ENCODE assay signal across 25 cellular contexts in the genomic region with DNA sequence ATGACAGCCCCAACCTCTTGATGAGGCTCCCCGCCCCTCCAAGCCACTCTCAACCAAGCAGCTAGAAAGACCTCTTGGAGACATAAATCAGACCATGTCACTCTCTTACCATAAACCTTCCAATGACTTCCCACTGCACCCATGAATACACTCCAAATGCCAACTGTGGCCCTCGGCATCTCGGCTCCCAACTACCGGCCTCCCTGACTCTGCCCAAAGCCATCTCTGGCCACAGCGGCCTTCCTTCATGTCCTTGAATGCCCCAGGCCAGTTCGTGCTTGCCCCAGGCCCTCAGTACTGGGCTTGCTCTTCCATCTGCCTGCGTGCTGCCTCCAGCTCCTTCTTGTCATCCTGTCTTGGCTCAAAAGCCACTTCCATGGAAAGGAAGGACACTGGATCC. TPM values are rescaled to one million over a fixed set of nuclear protein-coding genes. Genes with fewer than 3 reads are reported as not detected.
DNase-seq lines count a peak whose midpoint lies in the region; ATAC-seq, FAIRE-seq and TF ChIP-seq lines count a peak whose summit lies in the region.
"Had no signal": no experiment of that assay in that cellular context is flagged by ENCODE, and none has a peak within 500 bp of the region (broad histone marks: within the 10 kb centered on the region; RNA-seq: fewer than 3 reads in every experiment).

No MANE protein-coding gene starts in this region.

- no peak overlapping the region for H2AFZ ChIP-seq in H1 (ENCODE audit: low read length)
- H2AFZ ChIP-seq: GM23338 had no signal

- H3K4me3 ChIP-seq in H1 (ENCODE audit: extremely low read depth in 1 of 4, insufficient read depth in 2 of 4, low read depth in 3 of 4, low read length in 4 of 4), result no peak overlapping the region
- no peak overlapping the region for H3K4me3 ChIP-seq in kidney (ENCODE audit: low read length in 2 of 2)
- H3K4me3 ChIP-seq: A549; BLaER1 treated with 17β-estradiol and CSF1 and Interleukin-3, amounts not matched to agents 10 nM and 100 nM; GM23338 had no signal

- H2AK5ac ChIP-seq in H1 (ENCODE audit: low read depth, low read length), result no peak overlapping the region

- peaks cover 2 to 4% of the 10 kb centered on the region in 2 experiments for H4K20me1 ChIP-seq in H1 (replicated peaks in 1 of 2; ENCODE audit: control insufficient read depth in 1 of 2, insufficient read depth in 2 of 2, low read length in 2 of 2)

- no peak overlapping the region for H4K5ac ChIP-seq in H1 (ENCODE audit: insufficient read length, low read depth, low read length)

- intact Hi-C loops in kidney (cut with DNase I), result no loop called here

- H2BK120ac ChIP-seq in H1 (replicated peaks; ENCODE audit: low read depth, low read length), result no peak overlapping the region

- no peak for TF ChIP-seq POLR2A in H1 (IDR thresholded peaks at IDR 0.05; ENCODE audit: control extremely low read depth in 1 of 2, low read depth in 2 of 2, low read length in 2 of 2)

- H2BK20ac ChIP-seq in H1 (ENCODE audit: low read length), result no peak overlapping the region

- no peaks in the 10 kb centered on the region for H3K9me3 ChIP-seq in H1 (ENCODE audit: insufficient read depth in 2 of 2, low read depth in 1 of 2, low read length in 1 of 2)
- no peaks in the 10 kb centered on the region for H3K9me3 ChIP-seq in kidney (ENCODE audit: control insufficient read depth in 1 of 2, low read length in 2 of 2)
- H3K9me3 ChIP-seq: A549; BE2C; BLaER1 treated with 17β-estradiol and CSF1 and Interleukin-3, amounts not matched to agents 10 nM and 100 nM had no signal

- H3K27ac ChIP-seq in H1 (ENCODE audit: low read depth, low read length) (no peak overlapping the region), kidney (ENCODE audit: low read depth in 2 of 2, low read length in 2 of 2) (no peak overlapping the region)
- H3K27ac ChIP-seq: A549; BLaER1 treated with 17β-estradiol and CSF1 and Interleukin-3, amounts not matched to agents 10 nM and 100 nM had no signal

- no peak overlapping the region for H3K18ac ChIP-seq in H1 (ENCODE audit: extremely low read depth, low read length)

- H4K91ac ChIP-seq in H1 (replicated peaks; ENCODE audit: insufficient read length, low read length), result no peak overlapping the region

- no peak for ATAC-seq in HG03175 (IDR thresholded peaks at IDR 0.05; ENCODE audit: unreplicated experiment)
- ATAC-seq: A549, GM23338 had no signal

- H3K79me2 ChIP-seq in H1 (ENCODE audit: control insufficient read depth in 1 of 2, insufficient read depth in 2 of 2, low read length in 2 of 2), result peaks cover 0 to 11% of the 10 kb centered on the region in 2 experiments; a peak in 2 of 4 replicates

- H3K23ac ChIP-seq in H1 (ENCODE audit: insufficient read length), result no peak overlapping the region

- H3K4ac ChIP-seq in H1 (replicated peaks; ENCODE audit: insufficient read length, low read depth, low read length), result no peak overlapping the region

- H3K23me2 ChIP-seq in H1 (ENCODE audit: low read depth, low read length), result no peaks in the 10 kb centered on the region

- CTCF ChIA-PET in H1 (lab: Charles Lee; ENCODE audit: partially characterized antibody), result interaction anchor here (0.8 to 1.8 kb wide), 2 partner anchors 12 to 17 kb away, joined by 3 to 6 read pairs; no protein-coding TSS in a partner anchor

- no peak overlapping the region for H3K56ac ChIP-seq in H1 (replicated peaks; ENCODE audit: insufficient read length, low read depth, low read length)

- no peak overlapping the region for H2BK12ac ChIP-seq in H1 (ENCODE audit: low read depth, low read length)

- DNase-seq in HTR-8/SVneo (ENCODE audit: insufficient read length, low spot score) (no peak), H1 (ENCODE audit: low read depth in 1 of 2, low spot score in 2 of 2) (no peak), kidney (peak; percentile 53), GOT3 (lab: John Stamatoyannopoulos, UW) (no peak)
- DNase-seq in stimulated activated CD4-positive, alpha-beta T cell treated with anti-CD3 and anti-CD28 coated beads, Interleukin-12 subunit alpha, Interleukin-12 subunit beta, amount 100 ng/mL, for 4 hours, result no peak
- DNase-seq: 8988T; ACHN; AML-193; BE2C; Calu3; CD4-positive, alpha-beta memory T cell; COR-L47; DMS53; DMS79 treated with DMSO at 0.1 percent for 48 hours; GF-D8; H7; HCEC 1CT had no signal

- no peak overlapping the region for H3K14ac ChIP-seq in H1 (ENCODE audit: insufficient read length)

- POLR2A ChIA-PET in H1 (lab: Charles Lee; ENCODE audit: partially characterized antibody), result no interaction called here

- H3K79me1 ChIP-seq in H1 (ENCODE audit: low read depth, low read length), result peaks cover 8% of the 10 kb centered on the region

- H3K4me1 ChIP-seq in H1 (replicated peaks in 1 of 4; ENCODE audit: control insufficient read depth in 3 of 4, insufficient read depth in 4 of 4, low read length in 3 of 4), result no peaks in the 10 kb centered on the region
- no peaks in the 10 kb centered on the region for H3K4me1 ChIP-seq in kidney (ENCODE audit: control insufficient read depth in 1 of 2, insufficient read depth in 1 of 2, low read depth in 1 of 2, low read length in 2 of 2)
- H3K4me1 ChIP-seq: A549, BE2C had no signal

- WGBS in H1 (ENCODE audit: extremely low coverage in 1 of 2, insufficient coverage in 1 of 2, insufficient read length in 1 of 2, insufficient replicate concordance in 2 of 2, low coverage in 1 of 2, low lambda C conversion rate in 2 of 2, missing lambda C conversion rate in 1 of 2), 2 experiments, result 93% methylated on average over 7 of the region's 7 CpGs; no CpG with 5 or more reads in 1 of the 2 experiments

- TF ChIP-seq CTCF in H1 (IDR thresholded peaks at IDR 0.05; ENCODE audit: control extremely low read depth in 1 of 3, insufficient read depth in 1 of 3, low read depth in 1 of 3, low read length in 3 of 3) (no peak), kidney (IDR thresholded peaks at IDR 0.05; ENCODE audit: borderline replicate concordance, extremely low read depth, insufficient read depth) (no peak)

- H4K8ac ChIP-seq in H1 (ENCODE audit: extremely low read depth, insufficient read depth, low read length), result peak overlapping the region; percentile 48; the same call in 1 of the 2 replicates

- TF ChIP-seq EP300 in H1 (IDR thresholded peaks at IDR 0.05; ENCODE audit: borderline replicate concordance in 1 of 2, low read depth in 2 of 2, low read length in 2 of 2), result no peak

- H3K9ac ChIP-seq in H1 (replicated peaks in 1 of 4; ENCODE audit: extremely low read depth in 1 of 4, low read depth in 3 of 4, low read length in 3 of 4) (no peak overlapping the region), kidney (ENCODE audit: low read length in 2 of 2) (no peak overlapping the region)
- H3K9ac ChIP-seq: BLaER1 treated with 17β-estradiol and CSF1 and Interleukin-3, amounts not matched to agents 10 nM and 100 nM had no signal

- FAIRE-seq in HTR-8/SVneo (lab: Jason Lieb, UNC) (peak; percentile 51), H1 (lab: Jason Lieb, UNC) (no peak), kidney (lab: Jason Lieb, UNC) (no peak)
- FAIRE-seq: GM12891, GM18507 had no signal

- H3K4me2 ChIP-seq in H1 (ENCODE audit: insufficient read depth in 1 of 2, low read depth in 2 of 2, low read length in 2 of 2), result no peak overlapping the region
- H3K4me2 ChIP-seq: A549, GM23338 had no signal

- no peaks in the 10 kb centered on the region for H3K27me3 ChIP-seq in H1 (replicated peaks in 1 of 4; ENCODE audit: control insufficient read depth in 3 of 4, extremely low read depth in 1 of 4, insufficient read depth in 3 of 4, low read length in 3 of 4)
- H3K27me3 ChIP-seq: BE2C; BLaER1 treated with 17β-estradiol and CSF1 and Interleukin-3, amounts not matched to agents 10 nM and 100 nM had no signal

- TF ChIP-seq RAD21 in H1 (IDR thresholded peaks at IDR 0.05 in 1 of 2, conservative IDR thresholded peaks at IDR 0.05 in 1 of 2; ENCODE audit: low read depth in 2 of 2, low read length in 2 of 2), result no peak

- no peak overlapping the region for H2BK15ac ChIP-seq in H1 (ENCODE audit: low read length)

- 0 out of 2 replicates have a peak overlapping the region, but pooled peaks have one; percentile 24 for H2BK5ac ChIP-seq in H1 (ENCODE audit: low read depth, low read length)

- H3K36me3 ChIP-seq in H1 (ENCODE audit: control insufficient read depth in 2 of 4, insufficient read depth in 4 of 4, low read length in 3 of 4), result peaks cover 0 to 2% (median 0%) of the 10 kb centered on the region in 4 experiments; a peak in 4 of 8 replicates
- no peaks in the 10 kb centered on the region for H3K36me3 ChIP-seq in kidney (ENCODE audit: control insufficient read depth in 1 of 2, insufficient read depth in 2 of 2, low read length in 2 of 2)
- H3K36me3 ChIP-seq: BE2C; BLaER1 treated with 17β-estradiol and CSF1 and Interleukin-3, amounts not matched to agents 10 nM and 100 nM had no signal

TF ChIP-seq in H1, 55 proteins besides CTCF, POLR2A, EP300 and RAD21 (continues in another document):
- no peak for TF ChIP-seq FOSL1 (IDR thresholded peaks at IDR 0.05; ENCODE audit: insufficient read depth, low read depth, low read length)
- TF ChIP-seq TBP (IDR thresholded peaks at IDR 0.05; ENCODE audit: low read depth, low read length), result no peak
- TF ChIP-seq HDAC6 (IDR thresholded peaks at IDR 0.05; ENCODE audit: low read depth, low read length), result no peak
- TF ChIP-seq KDM4A (IDR thresholded peaks at IDR 0.05; ENCODE audit: low read depth, low read length, severe bottlenecking), result no peak
- no peak for TF ChIP-seq PHF8 (conservative IDR thresholded peaks at IDR 0.05; ENCODE audit: low read depth, low read length)
- TF ChIP-seq E2F6 (IDR thresholded peaks at IDR 0.05), result no peak

RNA-seq across cellular contexts. Expression of gene HCN4, which starts 32.0 kb away (rescaled TPM):
- 8.5 and 9.3 TPM in 2 replicates for total RNA-seq in H1 (2021; fragmentation: NEBNext Ultra II Directional; extraction: Animal tissue kit (Norgen Biotek cat#: 25700))
- polyA plus RNA-seq in H1 (2011; rRNA removed) (3.7 and 4.1 TPM in 2 replicates), kidney (ENCODE audit: insufficient read depth, low read depth, low replicate concordance) (0.15 TPM)
- 1.8 TPM for polyA plus RNA-seq in H1 (2011; cell fraction: cytosol; rRNA removed)
- polyA plus RNA-seq in H1 (2011; cell fraction: nucleus; rRNA removed), result 4.5 TPM
- 8.5 to 11.8 TPM (median 9.7 TPM) in 4 replicates for polyA plus RNA-seq in H1 (2012, experiment 1 of 2)
- polyA plus RNA-seq in H1 (2012, experiment 2 of 2), result 8.7 TPM
- polyA plus RNA-seq in H1 (2013, experiment 1 of 2), result 5.8 TPM
- polyA plus RNA-seq in H1 (2013, experiment 2 of 2), result 6.7 TPM
- polyA minus RNA-seq in H1 (2011; rRNA and poly(A)+ RNA removed), result 5.0 and 5.7 TPM in 2 replicates
- polyA minus RNA-seq in H1 (2011; cell fraction: cytosol; rRNA and poly(A)+ RNA removed), result 4.4 TPM
- 7.2 TPM for polyA minus RNA-seq in H1 (2011; cell fraction: nucleus; rRNA and poly(A)+ RNA removed)
- total RNA-seq in kidney, result 0.50 TPM
- total RNA-seq: CD4-positive, alpha-beta memory T cell; Daoy; G401 had no signal
- polyA plus RNA-seq: CD4-positive, alpha-beta memory T cell had no signal
